Comparison of ENCODE assay signal across 8 cellular contexts in the genomic region with DNA sequence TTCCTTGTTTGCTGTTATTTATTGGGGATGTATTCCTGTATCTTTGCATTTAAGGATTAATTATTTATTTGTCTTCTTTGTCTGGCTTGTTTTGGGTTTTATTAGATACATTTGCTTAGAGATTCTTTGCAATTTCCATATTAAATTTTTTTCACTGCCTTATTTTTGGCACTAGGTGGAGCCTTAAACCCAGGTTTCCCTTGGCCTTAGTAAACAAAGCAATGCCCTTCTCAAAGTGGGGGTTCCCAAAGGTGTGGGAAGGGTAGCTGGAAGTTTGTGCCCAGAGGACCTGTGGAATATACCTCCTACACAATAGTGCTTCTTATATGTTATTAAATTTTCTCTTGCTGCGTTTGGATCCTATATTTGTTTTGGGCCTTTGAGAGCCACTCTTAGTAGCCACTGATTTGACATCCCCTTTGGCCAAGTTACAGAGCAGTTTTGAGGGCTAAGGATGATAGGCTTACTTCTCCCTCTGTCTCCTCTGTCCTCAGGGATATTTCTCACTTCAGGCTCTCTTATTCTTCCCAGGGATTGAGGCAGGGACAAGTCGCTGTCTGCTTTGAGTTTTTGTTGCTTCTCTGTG.
DNase-seq lines count a peak whose midpoint lies in the region; ATAC-seq and TF ChIP-seq lines count a peak whose summit lies in the region.

No MANE protein-coding gene starts in this region.

- intact Hi-C loops in breast epithelium (cut with DNase I; ENCODE audit: low total_unique reads), result loop anchor here (10.0 kb wide), 1 partner anchor 209 kb away; no protein-coding TSS in a partner anchor

- WGBS in liver, result 54% methylated on average over 2 of the region's 2 CpGs

- no peak for TF ChIP-seq POLR2A in breast epithelium (IDR thresholded peaks at IDR 0.05)

- H3K27ac ChIP-seq in breast epithelium (no peak overlapping the region), liver (ENCODE audit: low read depth in 1 of 2, low read length in 2 of 2) (no peak overlapping the region)

- H3K9me3 ChIP-seq in breast epithelium (no peaks in the 10 kb centered on the region), liver (ENCODE audit: control insufficient read depth in 4 of 4, low read length in 3 of 4) (no peaks in the 10 kb centered on the region)

- H3K27me3 ChIP-seq in GM06990 (replicated peaks; ENCODE audit: control insufficient read depth, insufficient read depth, low read length) (no peaks in the 10 kb centered on the region; the same call in 1 of the 2 replicates), breast epithelium (no peaks in the 10 kb centered on the region), liver (ENCODE audit: control insufficient read depth in 4 of 4, insufficient read depth in 4 of 4, low read length in 3 of 4) (no peaks in the 10 kb centered on the region)

- no peaks in the 10 kb centered on the region for H3K36me3 ChIP-seq in GM06990 (ENCODE audit: control insufficient read depth, insufficient read depth, low read length)
- no peaks in the 10 kb centered on the region for H3K36me3 ChIP-seq in breast epithelium
- no peaks in the 10 kb centered on the region for H3K36me3 ChIP-seq in liver (ENCODE audit: control insufficient read depth in 4 of 4, insufficient read depth in 3 of 4, low read depth in 1 of 4, low read length in 3 of 4)

- no peak overlapping the region for H3K9ac ChIP-seq in liver (ENCODE audit: low read depth in 1 of 2, low read length in 2 of 2)

- ATAC-seq in HG03439 (IDR thresholded peaks at IDR 0.05; ENCODE audit: unreplicated experiment) (no peak), HG03520 (IDR thresholded peaks at IDR 0.05; ENCODE audit: unreplicated experiment) (no peak)

- TF ChIP-seq CTCF in GM06990 (IDR thresholded peaks at IDR 0.05; ENCODE audit: insufficient read depth, low read length, poor library complexity, severe bottlenecking) (peak; percentile 57), breast epithelium (IDR thresholded peaks at IDR 0.05) (peak; percentile 39 to 71 (median 62)), liver (IDR thresholded peaks at IDR 0.05; ENCODE audit: low read depth, low read length, missing input control) (peak; percentile 84)

- TF ChIP-seq RAD21 in liver (IDR thresholded peaks at IDR 0.05), result peak; percentile 97 to 98

- H3K4me3 ChIP-seq in GM06990 (replicated peaks; ENCODE audit: low read depth, low read length) (no peak overlapping the region), breast epithelium (no peak overlapping the region), liver (ENCODE audit: low read depth in 1 of 3, low read length in 3 of 3) (no peak overlapping the region)

- peak; percentile 40 for DNase-seq in ACHN
- DNase-seq in GM06990 (ENCODE audit: extremely low read depth, insufficient read length), result no peak
- peak; percentile 2 for DNase-seq in NCI-H146 treated with DMSO at 0.1 percent for 48 hours (lab: John Stamatoyannopoulos, UW; ENCODE audit: unreplicated experiment)
- DNase-seq in breast epithelium (ENCODE audit: low spot score in 2 of 2), result no peak
- DNase-seq in NCI-H1048 (lab: John Stamatoyannopoulos, UW), result no peak

- in situ Hi-C loops in ACHN (cut with HindIII; ENCODE audit: low pct_ligation_motif_present, low pct_unique_long_range_greater_than_20kb, low sequenced_read_pairs), result no loop called here

- no peaks in the 10 kb centered on the region for H3K4me1 ChIP-seq in breast epithelium
- no peaks in the 10 kb centered on the region for H3K4me1 ChIP-seq in liver (ENCODE audit: control insufficient read depth in 4 of 4, insufficient read depth in 4 of 4, low read length in 3 of 4)

TF ChIP-seq in liver, 16 proteins besides CTCF, POLR2A, EP300 and RAD21:
- TF ChIP-seq TAF1 (conservative IDR thresholded peaks at IDR 0.05) (no peak), FOXA2 (IDR thresholded peaks at IDR 0.05) (peak; percentile 85), RXRA (IDR thresholded peaks at IDR 0.05) (no peak), FOXA1 (IDR thresholded peaks at IDR 0.05) (peak; percentile 70)

Comparison
In these comparisons a context has a peak if more than half of its experiments do, and no peak if none do; other contexts are left out.
1. DNase-seq: peak in ACHN (single experiment) and NCI-H146 treated with DMSO at 0.1 percent for 48 hours (single experiment); none in GM06990 (single experiment), breast epithelium (0 of 2) and NCI-H1048 (single experiment).
2. Peak in every context shown above with its lines, with median percentiles within 50 percentile points of each other: CTCF ChIP-seq.